In genomic region chr17:3534881-3535252, GRCh38 we compare ENCODE assay signal across 8 cellular contexts. TPM values are rescaled to one million over a fixed set of nuclear protein-coding genes. Genes with fewer than 3 reads are reported as not detected.
DNase-seq lines count a peak whose midpoint lies in the region; FAIRE-seq lines count a peak whose summit lies in the region.
"Had no signal": no experiment of that assay in that cellular context is flagged by ENCODE, and none has a peak within 500 bp of the region (broad histone marks: within the 10 kb centered on the region; RNA-seq: fewer than 3 reads in every experiment).

No MANE protein-coding gene starts in this region.

- DNase-seq in GM18507 (ENCODE audit: extremely low spot score, insufficient read length, low read depth) (no peak), SK-MEL-5 (ENCODE audit: low read depth, low spot score) (peak; percentile 14), globus pallidus (ENCODE audit: low spot score) (peak; percentile 87), putamen (ENCODE audit: low spot score) (peak; percentile 85), GDM1 (lab: John Stamatoyannopoulos, UW) (no peak), NCI-H1436 (lab: John Stamatoyannopoulos, UW) (no peak), 8988T (no peak)
- DNase-seq: MM.1S had no signal

- peak; percentile 66 for FAIRE-seq in GM18507 (lab: Jason Lieb, UNC)

- in situ Hi-C loops in SK-MEL-5 (cut with HindIII; ENCODE audit: low pct_unique_long_range_greater_than_20kb, low sequenced_read_pairs), result no loop called here

RNA-seq across cellular contexts. Expression of gene TRPV3, which starts 22.7 kb away (rescaled TPM):
- total RNA-seq in SK-MEL-5 (2014; rRNA removed; shearing (Covaris generic)), result 0.53 TPM in 1 of 2 replicates, not detected in the other
- 0.15 TPM in 1 of 2 replicates, not detected in the other for polyA plus RNA-seq in SK-MEL-5 (2015; cell fraction: cytosol; rRNA removed)
- not detected in 2 replicates for polyA plus RNA-seq in SK-MEL-5 (2015; cell fraction: nucleus; rRNA removed)

RNA-seq across cellular contexts. Expression of gene ASPA, which starts 59.1 kb away (rescaled TPM):
- total RNA-seq in SK-MEL-5 (2014; rRNA removed; shearing (Covaris generic)), result 0.59 and 1.8 TPM in 2 replicates
- polyA plus RNA-seq in SK-MEL-5 (2015; cell fraction: cytosol; rRNA removed), result 0.19 and 0.29 TPM in 2 replicates
- 0.91 and 0.96 TPM in 2 replicates for polyA plus RNA-seq in SK-MEL-5 (2015; cell fraction: nucleus; rRNA removed)

Comparison
In these comparisons a context has a peak if more than half of its experiments do, and no peak if none do; other contexts are left out.
1. DNase-seq: peak in SK-MEL-5 (single experiment), globus pallidus (single experiment) and putamen (single experiment); none in GM18507 (single experiment), GDM1 (single experiment), NCI-H1436 (single experiment) and 8988T (single experiment).